In the genomic region with DNA sequence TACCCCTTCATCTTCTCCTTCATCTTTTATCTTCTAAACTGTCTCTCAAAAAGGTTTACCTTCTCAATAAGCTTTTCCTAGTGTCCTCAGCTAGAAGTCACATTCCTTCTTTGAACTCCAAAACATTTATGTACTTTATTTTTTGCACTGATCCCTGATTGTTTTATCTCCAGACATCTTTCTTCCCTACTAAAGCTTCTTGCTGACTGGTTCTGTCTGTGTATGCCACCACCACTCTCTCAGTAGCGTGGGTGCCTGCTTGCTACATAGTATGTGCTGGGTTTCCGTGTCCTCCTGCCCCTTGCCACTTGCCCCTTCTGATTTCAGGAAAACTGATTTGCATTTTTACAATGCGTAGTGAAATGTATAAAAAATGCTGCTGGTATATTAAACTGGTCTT, we compare ENCODE assay signal across 1 cellular context.
TF ChIP-seq lines count a peak whose summit lies in the region.

No MANE protein-coding gene starts in this region.

TF ChIP-seq in IMR-90, 13 proteins besides CTCF, POLR2A, EP300 and RAD21 (continued from another document):
- TF ChIP-seq, protein P1, sequence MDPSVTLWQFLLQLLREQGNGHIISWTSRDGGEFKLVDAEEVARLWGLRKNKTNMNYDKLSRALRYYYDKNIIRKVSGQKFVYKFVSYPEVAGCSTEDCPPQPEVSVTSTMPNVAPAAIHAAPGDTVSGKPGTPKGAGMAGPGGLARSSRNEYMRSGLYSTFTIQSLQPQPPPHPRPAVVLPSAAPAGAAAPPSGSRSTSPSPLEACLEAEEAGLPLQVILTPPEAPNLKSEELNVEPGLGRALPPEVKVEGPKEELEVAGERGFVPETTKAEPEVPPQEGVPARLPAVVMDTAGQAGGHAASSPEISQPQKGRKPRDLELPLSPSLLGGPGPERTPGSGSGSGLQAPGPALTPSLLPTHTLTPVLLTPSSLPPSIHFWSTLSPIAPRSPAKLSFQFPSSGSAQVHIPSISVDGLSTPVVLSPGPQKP (IDR thresholded peaks at IDR 0.05; ENCODE audit: borderline replicate concordance, low read depth, low read length): no peak
- TF ChIP-seq BHLHE40 (IDR thresholded peaks at IDR 0.05; ENCODE audit: low read depth, low read length): no peak
- no peak for TF ChIP-seq MAZ (IDR thresholded peaks at IDR 0.05; ENCODE audit: borderline replicate concordance, low read depth, low read length)
- TF ChIP-seq CHD1 (IDR thresholded peaks at IDR 0.05; ENCODE audit: low read depth, low read length): no peak
- no peak for TF ChIP-seq MXI1 (IDR thresholded peaks at IDR 0.05; ENCODE audit: borderline replicate concordance, low read depth, low read length)
- TF ChIP-seq CEBPB (IDR thresholded peaks at IDR 0.05; ENCODE audit: low read depth, low read length): no peak
- no peak for TF ChIP-seq NFE2L2 (IDR thresholded peaks at IDR 0.05; ENCODE audit: low read depth, low read length)
- TF ChIP-seq SMC3 (IDR thresholded peaks at IDR 0.05; ENCODE audit: low read depth, low read length): no peak
- no peak for TF ChIP-seq FOS (IDR thresholded peaks at IDR 0.05; ENCODE audit: low read depth, low read length)
